17 cellular contexts compared by ENCODE assay signal in the genomic region with DNA sequence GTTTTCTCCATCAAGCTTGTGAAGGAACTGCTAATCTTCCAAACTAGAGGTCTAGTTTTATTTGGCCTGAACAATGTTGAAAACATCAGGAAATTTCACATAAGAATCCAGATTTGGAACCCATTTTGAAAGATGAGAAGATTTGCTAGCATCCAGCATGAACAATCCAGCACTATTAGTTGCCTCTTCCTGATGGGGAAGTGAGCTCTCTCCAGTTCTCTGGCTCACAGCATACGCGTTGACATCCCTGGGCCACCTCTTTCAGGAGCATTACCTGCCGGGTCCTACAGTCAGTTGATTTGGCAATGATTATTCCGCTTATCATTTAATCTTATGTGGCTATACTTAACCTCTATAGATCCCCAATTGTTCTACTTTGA. TPM values are rescaled to one million over a fixed set of nuclear protein-coding genes. Genes with fewer than 3 reads are reported as not detected.
DNase-seq lines count a peak whose midpoint lies in the region; ATAC-seq and TF ChIP-seq lines count a peak whose summit lies in the region.
"Had no signal": no experiment of that assay in that cellular context is flagged by ENCODE, and none has a peak within 500 bp of the region (broad histone marks: within the 10 kb centered on the region; RNA-seq: fewer than 3 reads in every experiment).

No MANE protein-coding gene starts in this region.

- peaks cover 80% of the 10 kb centered on the region for H3K4me1 ChIP-seq in PC-9 (replicated peaks; ENCODE audit: insufficient read depth)
- H3K4me1 ChIP-seq in esophagus (ENCODE audit: control insufficient read depth in 2 of 2, insufficient read depth in 2 of 2, low read length in 1 of 2), result peaks cover 4 to 5% of the 10 kb centered on the region in 2 donors
- H3K4me1 ChIP-seq in skeletal muscle satellite cell (ENCODE audit: control insufficient read depth, insufficient read depth, low read length), result peaks cover 46% of the 10 kb centered on the region

- POLR2A ChIA-PET in activated CD4-positive, alpha-beta T cell treated with anti-CD3 and anti-CD28 coated beads for 36 hours (lab: Charles Lee), result interaction anchor here (0.6 to 2.3 kb wide), 4 partner anchors 11 to 1583 kb away, joined by 3 to 16 read pairs (median 3); a partner anchor contains a TSS
- POLR2A ChIA-PET in PC-9 (lab: Charles Lee; ENCODE audit: unreplicated experiment), result interaction anchor here (0.5 to 1.0 kb wide), 7 partner anchors 8 to 762 kb away, joined by 3 to 16 read pairs (median 3); no protein-coding TSS in a partner anchor

- no peaks in the 10 kb centered on the region for H3K9me2 ChIP-seq in PC-9 (ENCODE audit: insufficient read depth)

- H3K36me3 ChIP-seq in PC-9 (ENCODE audit: low read depth) (no peaks in the 10 kb centered on the region), esophagus (ENCODE audit: control insufficient read depth in 2 of 2, insufficient read depth in 2 of 2, low read length in 1 of 2) (peaks cover 0 to 3% of the 10 kb centered on the region in 2 donors), skeletal muscle satellite cell (ENCODE audit: insufficient read depth, low read length) (no peaks in the 10 kb centered on the region)
- H3K36me3 ChIP-seq: sigmoid colon, thoracic aorta had no signal

- CTCF ChIA-PET in activated CD4-positive, alpha-beta T cell treated with anti-CD3 and anti-CD28 coated beads for 36 hours (lab: Charles Lee), result interaction anchor here (0.8 to 2.9 kb wide), 10 partner anchors 10 to 149 kb away, joined by 3 to 15 read pairs (median 4); no protein-coding TSS in a partner anchor
- CTCF ChIA-PET in PC-9 (lab: Charles Lee), result interaction anchor here (0.7 to 3.3 kb wide), 3 partner anchors 22 to 134 kb away, joined by 3 to 16 read pairs (median 9); no protein-coding TSS in a partner anchor

- H3K27ac Mint-ChIP-seq in activated CD4-positive, alpha-beta T cell treated with anti-CD3 and anti-CD28 coated beads for 36 hours, result peak overlapping the region; percentile 69
- H3K27ac Mint-ChIP-seq: activated CD4-positive, alpha-beta T cell treated with anti-CD3 and anti-CD28 coated beads, Interleukin-2, amount 10 ng/mL, durations not matched to agents 7 days and 5 days; naive thymus-derived CD4-positive, alpha-beta T cell; T-helper 1 cell treated with Interleukin-12 subunit alpha and Interleukin-12 subunit beta and Interleukin-4 antibody, amounts not matched to agents 30 μg/mL and 1 μg/mL, for 36 hours had no signal

- no peak for ATAC-seq in activated CD4-positive, alpha-beta T cell treated with anti-CD3 and anti-CD28 coated beads for 36 hours
- no peak for ATAC-seq in HG02884 (IDR thresholded peaks at IDR 0.05; ENCODE audit: unreplicated experiment)

- DNase-seq in activated CD4-positive, alpha-beta T cell treated with anti-CD3 and anti-CD28 coated beads for 36 hours, result no peak
- DNase-seq in activated CD4-positive, alpha-beta T cell treated with anti-CD3 and anti-CD28 coated beads, Interleukin-2, amount 50 U/mL, for 1 hour, result no peak
- DNase-seq in PC-9 (peak in 1 of 2 experiments; percentile 37), NCI-H526 treated with DMSO at 0.1 percent for 48 hours (lab: John Stamatoyannopoulos, UW) (no peak), CD1c-positive myeloid dendritic cell (ENCODE audit: extremely low spot score) (no peak)
- DNase-seq: activated CD4-positive, alpha-beta T cell treated with anti-CD3 and anti-CD28 coated beads, Interleukin-2, amount 10 ng/mL, durations not matched to agents 7 days and 5 days; dermis blood vessel endothelial cell; glutamatergic neuron; NCI-H2171 treated with DMSO at 0.1 percent for 48 hours; sigmoid colon had no signal

- peak overlapping the region; percentile 40 for H3K4me3 Mint-ChIP-seq in activated CD4-positive, alpha-beta T cell treated with anti-CD3 and anti-CD28 coated beads for 36 hours
- H3K4me3 Mint-ChIP-seq: activated CD4-positive, alpha-beta T cell treated with anti-CD3 and anti-CD28 coated beads, Interleukin-2, amount 10 ng/mL, durations not matched to agents 7 days and 5 days; naive thymus-derived CD4-positive, alpha-beta T cell; T-helper 1 cell treated with Interleukin-12 subunit alpha and Interleukin-12 subunit beta and Interleukin-4 antibody, amounts not matched to agents 30 μg/mL and 1 μg/mL, for 36 hours had no signal

- H3K27me3 Mint-ChIP-seq in activated CD4-positive, alpha-beta T cell treated with anti-CD3 and anti-CD28 coated beads for 36 hours, result peaks cover 11% of the 10 kb centered on the region
- H3K27me3 Mint-ChIP-seq: activated CD4-positive, alpha-beta T cell treated with anti-CD3 and anti-CD28 coated beads, Interleukin-2, amount 10 ng/mL, durations not matched to agents 7 days and 5 days had no signal

- no peak for TF ChIP-seq CTCF in PC-9 (conservative IDR thresholded peaks at IDR 0.05)

- H3K27me3 ChIP-seq in PC-9 (ENCODE audit: insufficient read depth, low read depth) (no peaks in the 10 kb centered on the region), esophagus (ENCODE audit: control insufficient read depth in 1 of 2, insufficient read depth in 2 of 2, low read length in 2 of 2) (no peaks in the 10 kb centered on the region), skeletal muscle satellite cell (ENCODE audit: control insufficient read depth, insufficient read depth, low read length) (no peaks in the 10 kb centered on the region)
- H3K27me3 ChIP-seq: sigmoid colon had no signal

- peaks cover 49% of the 10 kb centered on the region for H3K79me2 ChIP-seq in PC-9 (ENCODE audit: low read depth)

- 80 to 86% methylated on average over 4 of the region's 4 CpGs for WGBS in esophagus, 2 donors

- no peaks in the 10 kb centered on the region for H3K9me3 Mint-ChIP-seq in activated CD4-positive, alpha-beta T cell treated with anti-CD3 and anti-CD28 coated beads for 36 hours (ENCODE audit: low read depth)
- H3K9me3 Mint-ChIP-seq: activated CD4-positive, alpha-beta T cell treated with anti-CD3 and anti-CD28 coated beads, Interleukin-2, amount 10 ng/mL, durations not matched to agents 7 days and 5 days; naive thymus-derived CD4-positive, alpha-beta T cell; T-helper 1 cell treated with Interleukin-12 subunit alpha and Interleukin-12 subunit beta and Interleukin-4 antibody, amounts not matched to agents 30 μg/mL and 1 μg/mL, for 36 hours had no signal

- no peaks in the 10 kb centered on the region for H3K9me3 ChIP-seq in PC-9 (ENCODE audit: insufficient read depth, low read depth)
- H3K9me3 ChIP-seq in esophagus (ENCODE audit: control insufficient read depth in 2 of 2, insufficient read depth in 1 of 2, low read depth in 1 of 2, low read length in 1 of 2), result no peaks in the 10 kb centered on the region
- H3K9me3 ChIP-seq in skeletal muscle satellite cell (replicated peaks; ENCODE audit: low read length), result no peaks in the 10 kb centered on the region
- H3K9me3 ChIP-seq: sigmoid colon, thoracic aorta had no signal

- H4K20me1 ChIP-seq in PC-9 (ENCODE audit: insufficient read depth), result no peaks in the 10 kb centered on the region

- H3K27ac ChIP-seq in PC-9, result peak overlapping the region; percentile 96
- H3K27ac ChIP-seq in esophagus (ENCODE audit: low read depth in 2 of 2, low read length in 1 of 2), result peak overlapping the region; percentile 82 to 89
- H3K27ac ChIP-seq: thoracic aorta had no signal

- peaks cover 76% of the 10 kb centered on the region for H3K4me1 Mint-ChIP-seq in activated CD4-positive, alpha-beta T cell treated with anti-CD3 and anti-CD28 coated beads for 36 hours

- H2AFZ ChIP-seq in PC-9, result peak overlapping the region; percentile 4; the same call in 1 of the 2 replicates

- intact Hi-C loops in activated CD4-positive, alpha-beta T cell treated with anti-CD3 and anti-CD28 coated beads for 36 hours (cut with DNase I, micrococcal nuclease), result loop anchor here (1.0 to 10.0 kb wide), 13 partner anchors 11 to 1829 kb away; a partner anchor contains a TSS
- intact Hi-C loops in PC-9 (cut with micrococcal nuclease; ENCODE audit: unreplicated experiment), result loop anchor here (1.0 to 10.0 kb wide), 8 partner anchors 11 to 960 kb away; a partner anchor contains a TSS

- BruUV-seq in PC-9 (replicated peaks; lab: Mats Ljungman, UMichigan), result TSS peak; percentile 81

- no peaks in the 10 kb centered on the region for H3K36me3 Mint-ChIP-seq in activated CD4-positive, alpha-beta T cell treated with anti-CD3 and anti-CD28 coated beads for 36 hours (ENCODE audit: low read depth)

- H3K9ac ChIP-seq in skeletal muscle satellite cell (ENCODE audit: low read depth, low read length), result peak overlapping the region; percentile 6

- H3K4me2 ChIP-seq in PC-9 (peak overlapping the region; percentile 70), skeletal muscle satellite cell (ENCODE audit: low read length) (peak overlapping the region; percentile 65)

- H3K4me3 ChIP-seq in PC-9 (peak overlapping the region; percentile 38), esophagus (ENCODE audit: low read depth in 1 of 2, low read length in 2 of 2) (no peak overlapping the region), skeletal muscle satellite cell (ENCODE audit: low read length) (peak overlapping the region; percentile 21)
- H3K4me3 ChIP-seq: sigmoid colon, thoracic aorta had no signal

- peaks cover 52% of the 10 kb centered on the region for H3F3A ChIP-seq in PC-9 (ENCODE audit: insufficient read depth, low read depth)

RNA-seq across cellular contexts. Expression of a gene that starts 10.9 kb away (rescaled TPM):
- 1 to 10 TPM; 2.3 to 2.5 TPM for total RNA-seq in activated CD4-positive, alpha-beta T cell treated with anti-CD3 and anti-CD28 coated beads for 36 hours
- 9.0 and 15.5 TPM in 2 replicates for total RNA-seq in PC-9 (2021)
- polyA plus RNA-seq in esophagus, result 10 to 100 TPM; 50.2 to 75.3 TPM
- total RNA-seq in skeletal muscle satellite cell (2012; rRNA removed), result not detected in 2 replicates
- total RNA-seq: dermis blood vessel endothelial cell; naive thymus-derived CD4-positive, alpha-beta T cell; sigmoid colon; thoracic aorta had no signal
- polyA plus RNA-seq: naive thymus-derived CD4-positive, alpha-beta T cell had no signal

RNA-seq across cellular contexts. Expression of a gene that starts 23.6 kb away (rescaled TPM):
- not detected for total RNA-seq in activated CD4-positive, alpha-beta T cell treated with anti-CD3 and anti-CD28 coated beads for 36 hours
- total RNA-seq in PC-9 (2021), result not detected in 2 replicates
- polyA plus RNA-seq in esophagus, result under 1 TPM; 0.24 to 0.68 TPM
- not detected in 2 replicates for total RNA-seq in skeletal muscle satellite cell (2012; rRNA removed)
- total RNA-seq: activated CD4-positive, alpha-beta T cell treated with anti-CD3 and anti-CD28 coated beads, Interleukin-2, amount 10 ng/mL, durations not matched to agents 7 days and 5 days; dermis blood vessel endothelial cell; M059J had no signal
- polyA plus RNA-seq: naive thymus-derived CD4-positive, alpha-beta T cell had no signal

RNA-seq across cellular contexts. Expression of a gene that starts 27.4 kb away (rescaled TPM):
- total RNA-seq in activated CD4-positive, alpha-beta T cell treated with anti-CD3 and anti-CD28 coated beads for 36 hours, result under 1 TPM; 0.16 to 0.25 TPM
- total RNA-seq in PC-9 (2021), result not detected in 2 replicates
- 1 to 10 TPM; 2.1 to 9.2 TPM for polyA plus RNA-seq in esophagus
- not detected in 2 replicates for total RNA-seq in skeletal muscle satellite cell (2012; rRNA removed)
- total RNA-seq: dermis blood vessel endothelial cell, M059J had no signal

Comparison
In these comparisons a context has a peak if more than half of its experiments do, and no peak if none do; other contexts are left out.
1. H3K4me3 ChIP-seq: peak in PC-9 (single experiment) and skeletal muscle satellite cell (single experiment); none in esophagus (0 of 2).